In genomic region chr21:21457077-21457476, GRCh38 we compare ENCODE assay signal across 16 cellular contexts.
DNase-seq lines count a peak whose midpoint lies in the region; ATAC-seq and TF ChIP-seq lines count a peak whose summit lies in the region.
"Had no signal": no experiment of that assay in that cellular context is flagged by ENCODE, and none has a peak within 500 bp of the region (broad histone marks: within the 10 kb centered on the region; RNA-seq: fewer than 3 reads in every experiment).

No MANE protein-coding gene starts in this region.

- intact Hi-C loops in sciatic nerve (cut with DNase I): no loop called here
- intact Hi-C loops in head of caudate nucleus (cut with DNase I): no loop called here

- peaks cover 8% of the 10 kb centered on the region; the same call in 1 of the 2 replicates for H3K36me3 ChIP-seq in SU-DHL-6 (ENCODE audit: low read length)
- H3K36me3 ChIP-seq: BLaER1 treated with 17β-estradiol and CSF1 and Interleukin-3, amounts not matched to agents 10 nM and 100 nM had no signal

- ATAC-seq in sciatic nerve (peak; percentile 50), HG02623 (IDR thresholded peaks at IDR 0.05; ENCODE audit: unreplicated experiment) (no peak)
- ATAC-seq: A549 had no signal

- no peak for TF ChIP-seq CTCF in C4-2B (conservative IDR thresholded peaks at IDR 0.05)
- TF ChIP-seq CTCF in SU-DHL-6 (IDR thresholded peaks at IDR 0.05; ENCODE audit: insufficient read depth, low read length, poor library complexity, severe bottlenecking): no peak

- no peaks in the 10 kb centered on the region for H4K20me1 ChIP-seq in SU-DHL-6 (ENCODE audit: low read depth, low read length)
- H4K20me1 ChIP-seq: BLaER1 treated with 17β-estradiol and CSF1 and Interleukin-3, amounts not matched to agents 10 nM and 100 nM had no signal

- H3K27me3 ChIP-seq in SU-DHL-6 (ENCODE audit: low read length): no peaks in the 10 kb centered on the region
- H3K27me3 ChIP-seq: BLaER1 treated with 17β-estradiol and CSF1 and Interleukin-3, amounts not matched to agents 10 nM and 100 nM had no signal

- no peak overlapping the region for H3K9ac ChIP-seq in SU-DHL-6 (ENCODE audit: low read length)
- H3K9ac ChIP-seq: BLaER1 treated with 17β-estradiol and CSF1 and Interleukin-3, amounts not matched to agents 10 nM and 100 nM had no signal

- peaks cover 9% of the 10 kb centered on the region; the same call in 1 of the 2 replicates for H3F3A ChIP-seq in SU-DHL-6 (ENCODE audit: insufficient read depth)

- H3K4me3 ChIP-seq in SU-DHL-6 (ENCODE audit: insufficient read depth, low read length, poor library complexity, severe bottlenecking): no peak overlapping the region
- H3K4me3 ChIP-seq: A549; BLaER1 treated with 17β-estradiol and CSF1 and Interleukin-3, amounts not matched to agents 10 nM and 100 nM had no signal

- DNase-seq in sciatic nerve (ENCODE audit: low spot score) (no peak), head of caudate nucleus (no peak)
- DNase-seq in stimulated activated CD4-positive, alpha-beta T cell treated with anti-CD3 and anti-CD28 coated beads, Interleukin-15, amount 100 ng/mL, for 24 hours: no peak
- DNase-seq: AML-193; CD4-positive, alpha-beta memory T cell; CD4-positive, CD25-positive, alpha-beta regulatory T cell; CD8-positive, alpha-beta memory T cell; COR-L47; DMS79 treated with DMSO at 0.1 percent for 48 hours; GF-D8 had no signal

- no peak overlapping the region for H3K4me2 ChIP-seq in SU-DHL-6 (ENCODE audit: low read depth, low read length, poor library complexity, severe bottlenecking)
- H3K4me2 ChIP-seq: A549; BLaER1 treated with 17β-estradiol and CSF1 and Interleukin-3, amounts not matched to agents 10 nM and 100 nM had no signal

- H3K27ac ChIP-seq in C4-2B: peak overlapping the region; percentile 11; the same call in 1 of the 2 replicates
- no peak overlapping the region for H3K27ac ChIP-seq in SU-DHL-6 (ENCODE audit: low read depth, low read length)
- H3K27ac ChIP-seq: 22Rv1; A549; BLaER1 treated with 17β-estradiol and CSF1 and Interleukin-3, amounts not matched to agents 10 nM and 100 nM had no signal

- H3K9me2 ChIP-seq in SU-DHL-6 (replicated peaks; ENCODE audit: insufficient read depth, low read length): no peaks in the 10 kb centered on the region

- H3K79me2 ChIP-seq in SU-DHL-6 (ENCODE audit: insufficient read depth, low read length): no peaks in the 10 kb centered on the region

- peaks cover 16% of the 10 kb centered on the region; the same call in 1 of the 2 replicates for H3K9me3 ChIP-seq in SU-DHL-6 (ENCODE audit: insufficient read depth, low read length)
- H3K9me3 ChIP-seq: A549; BLaER1 treated with 17β-estradiol and CSF1 and Interleukin-3, amounts not matched to agents 10 nM and 100 nM had no signal

- H2AFZ ChIP-seq in SU-DHL-6 (ENCODE audit: low read depth, low read length, severe bottlenecking): peak overlapping the region; percentile 63
